ENCODE assay signal across 9 cellular contexts in genomic region chr15:22873204-22873701, GRCh38. TPM values are rescaled to one million over a fixed set of nuclear protein-coding genes. Genes with fewer than 3 reads are reported as not detected.
DNase-seq lines count a peak whose midpoint lies in the region; ATAC-seq and TF ChIP-seq lines count a peak whose summit lies in the region.
"Had no signal": no experiment of that assay in that cellular context is flagged by ENCODE, and none has a peak within 500 bp of the region (broad histone marks: within the 10 kb centered on the region; RNA-seq: fewer than 3 reads in every experiment).

No MANE protein-coding gene starts in this region.

- H3K4me2 ChIP-seq in PC-3 (ENCODE audit: low read length): peak overlapping the region; percentile 10; the same call in 1 of the 2 replicates
- H3K4me2 ChIP-seq in Karpas-422 (ENCODE audit: low read depth, low read length, poor library complexity, severe bottlenecking): no peak overlapping the region

- H4K20me1 ChIP-seq in PC-3 (ENCODE audit: low read length) (no peaks in the 10 kb centered on the region), Karpas-422 (ENCODE audit: insufficient read depth, low read depth, low read length) (no peaks in the 10 kb centered on the region)

- no peaks in the 10 kb centered on the region for H3K9me2 ChIP-seq in PC-3 (replicated peaks; ENCODE audit: low read length)
- no peaks in the 10 kb centered on the region for H3K9me2 ChIP-seq in Karpas-422 (replicated peaks; ENCODE audit: insufficient read depth, low read length)

- POLR2A ChIA-PET in PC-3 (lab: Charles Lee; ENCODE audit: unreplicated experiment): interaction anchor here (0.6 to 0.7 kb wide), 2 partner anchors 10 to 134 kb away, joined by 3 to 6 read pairs; no protein-coding TSS in a partner anchor

- H2AFZ ChIP-seq in PC-3 (ENCODE audit: low read length) (no peak overlapping the region), Karpas-422 (ENCODE audit: low read length) (no peak overlapping the region)

- H3K9me3 ChIP-seq in PC-3 (ENCODE audit: low read length): no peaks in the 10 kb centered on the region
- H3K9me3 ChIP-seq in Karpas-422 (ENCODE audit: low read length): no peaks in the 10 kb centered on the region

- H3K27me3 ChIP-seq in PC-3 (ENCODE audit: low read length) (no peaks in the 10 kb centered on the region), Karpas-422 (ENCODE audit: low read length) (no peaks in the 10 kb centered on the region)

- H3K27ac ChIP-seq in PC-3 (ENCODE audit: low read length) (peak overlapping the region; percentile 38), Karpas-422 (ENCODE audit: low read length) (no peak overlapping the region)

- no TSS peak for BruUV-seq in PC-3 (replicated peaks; lab: Mats Ljungman, UMichigan)

- DNase-seq in EL: peak; percentile 91
- DNase-seq in PC-3: peak; percentile 83
- DNase-seq in fibroblast of the conjunctiva (ENCODE audit: low read depth): peak; percentile 29
- DNase-seq in renal cortical epithelial cell (ENCODE audit: low read depth): peak; percentile 27
- DNase-seq in activated CD4-positive, alpha-beta T cell treated with anti-CD3 and anti-CD28 coated beads for 1 hour: no peak
- DNase-seq in cortex of kidney (lab: John Stamatoyannopoulos, UW): no peak
- no peak for DNase-seq in Karpas-422
- DNase-seq: activated B cell treated with CpG ODN at 0.5 μM for 24 hours had no signal

- no peaks in the 10 kb centered on the region for H3F3A ChIP-seq in PC-3 (ENCODE audit: low read length, unreplicated experiment)

- H3K9ac ChIP-seq in PC-3 (ENCODE audit: low read length) (no peak overlapping the region), Karpas-422 (ENCODE audit: low read length) (no peak overlapping the region)

- H3K4me1 ChIP-seq in PC-3 (ENCODE audit: insufficient read depth, low read length): peaks cover 14% of the 10 kb centered on the region
- no peaks in the 10 kb centered on the region for H3K4me1 ChIP-seq in Karpas-422 (ENCODE audit: low read length)

- H3K36me3 ChIP-seq in PC-3 (ENCODE audit: low read depth, low read length): peaks cover 51% of the 10 kb centered on the region
- H3K36me3 ChIP-seq in Karpas-422 (ENCODE audit: insufficient read depth, low read length): peaks cover 12% of the 10 kb centered on the region

- intact Hi-C loops in PC-3 (cut with micrococcal nuclease): no loop called here

- CTCF ChIA-PET in PC-3 (lab: Charles Lee): no interaction called here

- H3K79me2 ChIP-seq in PC-3 (ENCODE audit: low read length) (no peaks in the 10 kb centered on the region), Karpas-422 (ENCODE audit: low read length) (no peaks in the 10 kb centered on the region)

- no peak for TF ChIP-seq CTCF in PC-3 (conservative IDR thresholded peaks at IDR 0.05; ENCODE audit: low read depth, low read length)

- no peak overlapping the region for H3K4me3 ChIP-seq in PC-3 (ENCODE audit: low read length)
- no peak overlapping the region for H3K4me3 ChIP-seq in Karpas-422 (ENCODE audit: low read length)

- ATAC-seq in PC-3: peak; percentile 85
- no peak for ATAC-seq in GM18909 (IDR thresholded peaks at IDR 0.05; ENCODE audit: poor library complexity, unreplicated experiment)

RNA-seq across cellular contexts. Expression of gene NIPA2, which starts 34.8 kb away (rescaled TPM):
- total RNA-seq in PC-3 (2014; rRNA removed) (108 and 115 TPM in 2 replicates), renal cortical epithelial cell (78.0 and 85.1 TPM in 2 replicates)
- 40.2 and 76.7 TPM in 2 replicates for total RNA-seq in Karpas-422 (2014; rRNA removed; shearing (Covaris generic); ENCODE audit: low replicate concordance)

Comparison
In these comparisons a context has a peak if more than half of its experiments do, and no peak if none do; other contexts are left out.
1. DNase-seq: peak in EL (single experiment), PC-3 (single experiment), fibroblast of the conjunctiva (single experiment) and renal cortical epithelial cell (single experiment); none in activated CD4-positive, alpha-beta T cell treated with anti-CD3 and anti-CD28 coated beads for 1 hour (single experiment), cortex of kidney (single experiment) and Karpas-422 (single experiment).